In the genomic region with DNA sequence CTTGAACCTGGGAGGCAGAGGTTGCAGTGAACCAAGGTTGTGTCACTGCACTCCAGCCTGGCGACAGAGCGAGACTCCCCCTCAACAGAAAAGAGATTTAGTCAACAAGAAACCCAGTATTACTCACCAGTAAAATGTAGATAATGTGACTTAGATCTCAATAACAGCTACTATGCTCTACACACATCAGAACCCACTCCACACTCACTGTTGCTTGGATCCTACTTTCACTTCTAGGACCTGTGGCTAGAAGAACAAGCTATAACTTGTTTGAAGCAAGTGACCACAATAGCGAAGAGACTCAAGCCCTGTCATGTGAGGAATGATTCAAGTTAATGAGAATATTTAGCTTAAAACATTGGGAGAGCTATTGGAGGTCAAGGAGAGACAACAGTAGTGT, we compare ENCODE assay signal across 18 cellular contexts.
DNase-seq lines count a peak whose midpoint lies in the region; ATAC-seq and TF ChIP-seq lines count a peak whose summit lies in the region.
"Had no signal": no experiment of that assay in that cellular context is flagged by ENCODE, and none has a peak within 500 bp of the region (broad histone marks: within the 10 kb centered on the region; RNA-seq: fewer than 3 reads in every experiment).

No MANE protein-coding gene starts in this region.

- TF ChIP-seq CTCF in foreskin keratinocyte (conservative IDR thresholded peaks at IDR 0.05) (no peak), Calu3 (IDR thresholded peaks at IDR 0.05; ENCODE audit: unreplicated experiment) (no peak)

- no peaks in the 10 kb centered on the region for H3K9me3 Mint-ChIP-seq in activated T-cell treated with anti-CD3 and anti-CD28 coated beads, Interleukin-2, amount 50 U/mL, for 4 hours
- H3K9me3 Mint-ChIP-seq in activated T-helper 17 cell treated with anti-CD3 and anti-CD28 coated beads, Interleukin-2, amount 50 U/mL, for 72 hours = no peaks in the 10 kb centered on the region
- no peaks in the 10 kb centered on the region for H3K9me3 Mint-ChIP-seq in Calu3 (ENCODE audit: low read depth, unreplicated experiment)

- H3K4me3 Mint-ChIP-seq in activated T-cell treated with anti-CD3 and anti-CD28 coated beads, Interleukin-2, amount 50 U/mL, for 4 hours = no peak overlapping the region
- H3K4me3 Mint-ChIP-seq in activated T-helper 17 cell treated with anti-CD3 and anti-CD28 coated beads, Interleukin-2, amount 50 U/mL, for 72 hours = no peak overlapping the region
- H3K4me3 Mint-ChIP-seq in Calu3 (ENCODE audit: low read depth, unreplicated experiment) = no peak overlapping the region
- H3K4me3 Mint-ChIP-seq: CD14-positive monocyte had no signal

- ATAC-seq in activated T-cell treated with anti-CD3 and anti-CD28 coated beads, Interleukin-2, amount 50 U/mL, for 4 hours = peak; percentile 32 to 46
- peak; percentile 87 for ATAC-seq in activated T-helper 17 cell treated with anti-CD3 and anti-CD28 coated beads, Interleukin-2, amount 50 U/mL, for 72 hours (replicated peaks)
- ATAC-seq in foreskin keratinocyte (peak; percentile 48), GM18868 (IDR thresholded peaks at IDR 0.05; ENCODE audit: unreplicated experiment) (no peak)
- ATAC-seq: HepG2 had no signal

- no peaks in the 10 kb centered on the region for H3K36me3 Mint-ChIP-seq in activated T-cell treated with anti-CD3 and anti-CD28 coated beads, Interleukin-2, amount 50 U/mL, for 4 hours (ENCODE audit: insufficient read depth)
- H3K36me3 Mint-ChIP-seq in activated T-helper 17 cell treated with anti-CD3 and anti-CD28 coated beads, Interleukin-2, amount 50 U/mL, for 72 hours (ENCODE audit: low read depth) = no peaks in the 10 kb centered on the region
- no peaks in the 10 kb centered on the region for H3K36me3 Mint-ChIP-seq in Calu3 (ENCODE audit: insufficient read depth, unreplicated experiment)
- H3K36me3 Mint-ChIP-seq: CD14-positive monocyte had no signal

- CTCF ChIA-PET in Calu3 (lab: Charles Lee) = interaction anchor here (0.6 to 0.7 kb wide), 4 partner anchors 9 to 372 kb away, joined by 3 to 4 read pairs (median 4); no protein-coding TSS in a partner anchor

- no peak overlapping the region for H3K27ac Mint-ChIP-seq in activated T-helper 17 cell treated with anti-CD3 and anti-CD28 coated beads, Interleukin-2, amount 50 U/mL, for 72 hours
- H3K27ac Mint-ChIP-seq in Calu3 (ENCODE audit: unreplicated experiment) = no peak overlapping the region
- H3K27ac Mint-ChIP-seq: CD14-positive monocyte had no signal

- H3K4me1 Mint-ChIP-seq in activated T-cell treated with anti-CD3 and anti-CD28 coated beads, Interleukin-2, amount 50 U/mL, for 4 hours (ENCODE audit: low read depth) = no peaks in the 10 kb centered on the region
- H3K4me1 Mint-ChIP-seq in activated T-helper 17 cell treated with anti-CD3 and anti-CD28 coated beads, Interleukin-2, amount 50 U/mL, for 72 hours = no peaks in the 10 kb centered on the region
- no peaks in the 10 kb centered on the region for H3K4me1 Mint-ChIP-seq in Calu3 (ENCODE audit: low read depth, unreplicated experiment)
- H3K4me1 Mint-ChIP-seq: CD14-positive monocyte had no signal

- no TSS peak for BruUV-seq in Calu3 (replicated peaks; lab: Mats Ljungman, UMichigan)

- peaks cover 4% of the 10 kb centered on the region for H3K4me1 ChIP-seq in foreskin keratinocyte
- H3K4me1 ChIP-seq: Caco-2 had no signal

- DNase-seq in activated T-cell treated with anti-CD3 and anti-CD28 coated beads, Interleukin-2, amount 50 U/mL, for 4 hours = no peak
- DNase-seq in activated T-cell treated with anti-CD3 and anti-CD28 coated beads for 4 hours (no peak), HPDE6-E6E7 (ENCODE audit: extremely low spot score) (peak; percentile 73), foreskin keratinocyte (peak; percentile 76 to 91), T-helper 9 cell (no peak), Calu3 (no peak)
- DNase-seq: Caco-2, DMS53, GOT3, NCI-H1930, NCI-H2171, NCI-H774, SHP77 had no signal

- peaks cover 29% of the 10 kb centered on the region for H3K27me3 ChIP-seq in foreskin keratinocyte

- intact Hi-C loops in Calu3 (cut with micrococcal nuclease; ENCODE audit: unreplicated experiment) = no loop called here

- H3K27me3 Mint-ChIP-seq in activated T-cell treated with anti-CD3 and anti-CD28 coated beads, Interleukin-2, amount 50 U/mL, for 4 hours (ENCODE audit: low read depth) = peaks cover 4% of the 10 kb centered on the region
- H3K27me3 Mint-ChIP-seq in activated T-helper 17 cell treated with anti-CD3 and anti-CD28 coated beads, Interleukin-2, amount 50 U/mL, for 72 hours = peaks cover 4% of the 10 kb centered on the region
- H3K27me3 Mint-ChIP-seq in Calu3 (ENCODE audit: unreplicated experiment) = peaks cover 62% of the 10 kb centered on the region

- no peak overlapping the region for H3K27ac ChIP-seq in foreskin keratinocyte
- H3K27ac ChIP-seq: KMS-11 had no signal

Comparison
In these comparisons a context has a peak if more than half of its experiments do, and no peak if none do; other contexts are left out.
1. DNase-seq: peak in HPDE6-E6E7 (single experiment) and foreskin keratinocyte (2 of 2); none in activated T-cell treated with anti-CD3 and anti-CD28 coated beads, Interleukin-2, amount 50 U/mL, for 4 hours (single experiment), activated T-cell treated with anti-CD3 and anti-CD28 coated beads for 4 hours (single experiment), T-helper 9 cell (single experiment) and Calu3 (single experiment).